8 cellular contexts compared by ENCODE assay signal in the genomic region with DNA sequence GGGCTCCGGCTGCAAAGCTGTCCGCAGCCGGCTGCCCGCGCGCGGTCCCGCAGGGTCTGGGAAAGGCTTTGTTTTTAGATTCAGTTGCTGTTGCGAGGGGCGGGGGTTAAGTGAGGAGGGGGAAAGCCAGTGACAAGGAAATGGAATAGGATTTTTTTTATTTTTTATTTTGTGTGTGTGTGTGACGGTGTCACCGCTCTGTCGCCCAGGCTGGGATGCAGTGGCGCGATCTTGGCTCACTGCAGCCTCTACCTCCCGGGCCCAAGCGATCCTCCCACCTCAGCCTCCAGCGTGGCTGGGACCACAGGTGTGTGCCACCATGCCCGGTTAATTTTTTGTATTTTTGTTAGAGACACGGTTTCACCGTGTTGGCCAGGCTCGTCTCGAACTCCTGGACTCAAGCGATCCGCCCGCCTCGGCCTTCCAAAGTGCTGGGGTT. TPM values are rescaled to one million over a fixed set of nuclear protein-coding genes. Genes with fewer than 3 reads are reported as not detected.
A peak's percentile ranks its signal among the peaks of the same experiment; 100 is the strongest.
DNase-seq lines count a peak whose midpoint lies in the region; ATAC-seq and TF ChIP-seq lines count a peak whose summit lies in the region.

No MANE protein-coding gene starts in this region.

- intact Hi-C loops in colonic mucosa (cut with DNase I): no loop called here

- no peak for ATAC-seq in HG02571 (IDR thresholded peaks at IDR 0.05; ENCODE audit: unreplicated experiment)

- TF ChIP-seq CTCF in AG04450 (IDR thresholded peaks at IDR 0.05; ENCODE audit: low read depth, low read length) (no peak), Loucy (conservative IDR thresholded peaks at IDR 0.05; ENCODE audit: low read length) (no peak), colonic mucosa (IDR thresholded peaks at IDR 0.05) (no peak)

- H3K9me3 ChIP-seq in AG04450 (ENCODE audit: control insufficient read depth, insufficient read depth, low read length) (peaks cover 3% of the 10 kb centered on the region; the same call in 1 of the 2 replicates), Loucy (ENCODE audit: insufficient read depth, low read depth, low read length) (no peaks in the 10 kb centered on the region), colonic mucosa (no peaks in the 10 kb centered on the region), mucosa of rectum (ENCODE audit: control insufficient read depth in 2 of 2, low read length in 2 of 2) (no peaks in the 10 kb centered on the region)

- peaks cover 63% of the 10 kb centered on the region for H3K79me2 ChIP-seq in Loucy (ENCODE audit: insufficient read depth, low read length)

- CTCF ChIA-PET in AG04450 (lab: Charles Lee): interaction anchor here (0.8 to 6.8 kb wide), 5 partner anchors 14 to 370 kb away, joined by 3 to 53 read pairs (median 9); no protein-coding TSS in a partner anchor

- peak overlapping the region; percentile 87 for H3K9ac ChIP-seq in Loucy (ENCODE audit: low read depth, low read length, poor library complexity, severe bottlenecking)
- peak overlapping the region; percentile 67 to 99 for H3K9ac ChIP-seq in colonic mucosa (ENCODE audit: low read depth in 2 of 2, low read length in 2 of 2)
- H3K9ac ChIP-seq in mucosa of rectum (ENCODE audit: low read depth in 1 of 2, low read length in 2 of 2): peak overlapping the region; percentile 96 to 98

- H3K27me3 ChIP-seq in AG04450 (ENCODE audit: control insufficient read depth, insufficient read depth, low read length): no peaks in the 10 kb centered on the region
- no peaks in the 10 kb centered on the region for H3K27me3 ChIP-seq in Loucy (ENCODE audit: insufficient read depth, low read length, poor library complexity, severe bottlenecking)
- no peaks in the 10 kb centered on the region for H3K27me3 ChIP-seq in colonic mucosa
- H3K27me3 ChIP-seq in mucosa of rectum (ENCODE audit: control insufficient read depth in 2 of 2, insufficient read depth in 2 of 2, low read length in 2 of 2): no peaks in the 10 kb centered on the region

- no peak for DNase-seq in AG04450 (ENCODE audit: low read depth, low spot score)
- DNase-seq in colonic mucosa: no peak
- no peak for DNase-seq in mucosa of gallbladder (ENCODE audit: low spot score)
- no peak for DNase-seq in epidermal melanocyte (ENCODE audit: insufficient read length, low spot score)
- no peak for DNase-seq in ecto neural progenitor cell (ENCODE audit: low spot score)

- H3K4me3 ChIP-seq in AG04450 (ENCODE audit: low read depth, low read length): peak overlapping the region; percentile 95
- peak overlapping the region; percentile 93 for H3K4me3 ChIP-seq in Loucy (ENCODE audit: low read length, poor library complexity, severe bottlenecking)
- peak overlapping the region; percentile 86 for H3K4me3 ChIP-seq in colonic mucosa
- peak overlapping the region; percentile 97 to 99 for H3K4me3 ChIP-seq in mucosa of rectum (ENCODE audit: low read length in 2 of 2)

- peaks cover 2% of the 10 kb centered on the region; the same call in 1 of the 2 replicates for H3F3A ChIP-seq in Loucy (ENCODE audit: low read depth)

- no peaks in the 10 kb centered on the region for H3K9me2 ChIP-seq in Loucy (replicated peaks; ENCODE audit: low read depth, low read length)

- POLR2A ChIA-PET in AG04450 (lab: Yijun Ruan, JAX): interaction anchor here (0.6 to 2.0 kb wide), 7 partner anchors 19 to 1964 kb away, joined by 3 to 8 read pairs (median 3); partner anchors contain the start of genes LYRM2, PNRC1 and RNGTT

- H4K20me1 ChIP-seq in Loucy (ENCODE audit: insufficient read depth, low read length, poor library complexity, severe bottlenecking): peaks cover 25% of the 10 kb centered on the region

- H3K27ac ChIP-seq in AG04450 (ENCODE audit: low read depth, low read length) (peak overlapping the region; percentile 89), colonic mucosa (peak overlapping the region; percentile 99), mucosa of rectum (ENCODE audit: low read depth in 2 of 2, low read length in 2 of 2) (peak overlapping the region; percentile 99)

- H3K4me1 ChIP-seq in Loucy (ENCODE audit: insufficient read depth, low read length, poor library complexity, severe bottlenecking) (peaks cover 60% of the 10 kb centered on the region), colonic mucosa (no peaks in the 10 kb centered on the region), mucosa of rectum (ENCODE audit: control insufficient read depth in 2 of 2, insufficient read depth in 2 of 2, low read length in 2 of 2) (peaks cover 17 to 18% of the 10 kb centered on the region in 2 donors)

- peak overlapping the region; percentile 88 for H3K4me2 ChIP-seq in Loucy (ENCODE audit: low read depth, low read length, poor library complexity, severe bottlenecking)

- no peaks in the 10 kb centered on the region for H3K36me3 ChIP-seq in Loucy (ENCODE audit: insufficient read depth, low read length)
- H3K36me3 ChIP-seq in colonic mucosa: no peaks in the 10 kb centered on the region
- no peaks in the 10 kb centered on the region for H3K36me3 ChIP-seq in mucosa of rectum (ENCODE audit: control insufficient read depth in 2 of 2, insufficient read depth in 2 of 2, low read length in 2 of 2)

- peak overlapping the region; percentile 89 for H2AFZ ChIP-seq in Loucy (ENCODE audit: low read length)

RNA-seq across cellular contexts. Expression of gene UBE2J1, which starts 0.6 kb away (rescaled TPM):
- 38.8 and 49.4 TPM in 2 replicates for polyA plus RNA-seq in AG04450 (2011; rRNA removed)
- polyA minus RNA-seq in AG04450 (2011; rRNA and poly(A)+ RNA removed): 19.9 and 29.0 TPM in 2 replicates
- total RNA-seq in colonic mucosa: 10 to 100 TPM; 32.1 to 57.2 TPM
- total RNA-seq in mucosa of gallbladder: 32.5 TPM

RNA-seq across cellular contexts. Expression of gene GABRR2, which starts 38.0 kb away (rescaled TPM):
- 0.12 and 0.15 TPM in 2 replicates for polyA plus RNA-seq in AG04450 (2011; rRNA removed)
- 0.14 TPM in 1 of 2 replicates, not detected in the other for polyA minus RNA-seq in AG04450 (2011; rRNA and poly(A)+ RNA removed)
- total RNA-seq in colonic mucosa: under 1 TPM; 0.48 to 0.49 TPM
- 0.92 TPM for total RNA-seq in mucosa of gallbladder

RNA-seq across cellular contexts. Expression of gene RRAGD, which starts 58.9 kb away (rescaled TPM):
- not detected in 2 replicates for polyA plus RNA-seq in AG04450 (2011; rRNA removed)
- not detected in 2 replicates for polyA minus RNA-seq in AG04450 (2011; rRNA and poly(A)+ RNA removed)
- total RNA-seq in colonic mucosa (1 to 10 TPM; 2.0 to 4.4 TPM), mucosa of gallbladder (19.8 TPM)
